In genomic region chr15:97473615-97474014, GRCh38 we compare ENCODE assay signal across 26 cellular contexts.
"Had no signal": no experiment of that assay in that cellular context is flagged by ENCODE, and none has a peak within 500 bp of the region (broad histone marks: within the 10 kb centered on the region; RNA-seq: fewer than 3 reads in every experiment).

No MANE protein-coding gene starts in this region.

- H3K4me1 ChIP-seq: stomach, suprapubic skin, testis, thyroid gland, tibial artery, tibial nerve, transverse colon, upper lobe of left lung, upper lobe of right lung, uterus, vagina had no signal

- H3K27me3 ChIP-seq: stomach, suprapubic skin, testis, thyroid gland, tibial artery, tibial nerve, transverse colon, upper lobe of left lung, upper lobe of right lung, uterus, vagina had no signal

- H3K9me3 ChIP-seq: suprapubic skin, testis, thyroid gland, transverse colon, upper lobe of left lung, upper lobe of right lung, uterus, vagina had no signal

- H3K27ac ChIP-seq: stomach, suprapubic skin, testis, thoracic aorta, thyroid gland, tibial artery, tibial nerve, transverse colon, upper lobe of left lung, upper lobe of right lung, uterus, vagina had no signal

- ATAC-seq: stimulated activated effector memory CD8-positive, alpha-beta T cell treated with anti-CD3 and anti-CD28 coated beads, Interleukin-12 subunit alpha, Interleukin-12 subunit beta, amount 100 ng/mL, for 72 hours; stimulated activated memory B cell treated with anti-CD40 and anti-IgM and Interleukin-4, amounts not matched to agents 10 μg/mL and 1 μg/mL and 100 μg/mL, for 72 hours; stimulated activated naive B cell treated with anti-CD40 and anti-IgM and Interleukin-4, amounts not matched to agents 10 μg/mL and 1 μg/mL and 100 μg/mL, for 72 hours; stimulated activated naive CD8-positive, alpha-beta T cell treated with anti-CD3 and anti-CD28 coated beads, Interleukin-15, amount 100 ng/mL, for 72 hours; stimulated activated naive CD8-positive, alpha-beta T cell treated with anti-CD3 and anti-CD28 coated beads, Interleukin-15, Interleukin-2, amounts not matched to agents 100 U/mL and 50 U/mL, for 24 hours; upper lobe of right lung had no signal

- H3K36me3 ChIP-seq: stomach, suprapubic skin, thoracic aorta, thyroid gland, tibial artery, tibial nerve, transverse colon, upper lobe of left lung, upper lobe of right lung, uterus, vagina had no signal

- H3K4me3 ChIP-seq: stomach, suprapubic skin, testis, thoracic aorta, thyroid gland, tibial artery, tibial nerve, transverse colon, upper lobe of left lung, upper lobe of right lung, uterus, vagina had no signal

- DNase-seq: stimulated activated CD4-positive, alpha-beta T cell treated with anti-CD3 and anti-CD28 coated beads, Interleukin-2, amount 100 ng/mL, for 48 hours; stimulated activated CD4-positive, alpha-beta T cell treated with anti-CD3 and anti-CD28 coated beads, Interleukin-4, amount 100 ng/mL, for 1 hour; stimulated activated CD4-positive, alpha-beta T cell treated with anti-CD3 and anti-CD28 coated beads, Interleukin-4, amount 100 ng/mL, for 24 hours; stimulated activated CD4-positive, alpha-beta T cell treated with anti-CD3 and anti-CD28 coated beads, Interleukin-4, amount 100 ng/mL, for 4 hours; stimulated activated CD8-positive, alpha-beta memory T cell treated with anti-CD3 and anti-CD28 coated beads, Interleukin-4, amount 100 ng/mL, for 48 hours; stimulated activated naive B cell treated with anti-CD40 and anti-IgM and Interleukin-4, amounts not matched to agents 10 μg/mL and 1 μg/mL and 100 μg/mL, for 72 hours; stimulated activated naive CD4-positive, alpha-beta T cell; stimulated activated naive CD4-positive, alpha-beta T cell treated with Interleukin-2 at 50 U/mL for 16 hours; stimulated activated naive CD8-positive, alpha-beta T cell treated with anti-CD3 and anti-CD28 coated beads, Interleukin-15, amount 100 ng/mL, for 72 hours; stimulated activated naive CD8-positive, alpha-beta T cell treated with anti-CD3 and anti-CD28 coated beads, Interleukin-15, Interleukin-2, amounts not matched to agents 100 U/mL and 50 U/mL, for 24 hours; stomach; substantia nigra; testis; thyroid gland; tibial artery; transverse colon; trophoblast cell; upper lobe of left lung; upper lobe of right lung; uterus had no signal
